9 cellular contexts compared by ENCODE assay signal in the genomic region with DNA sequence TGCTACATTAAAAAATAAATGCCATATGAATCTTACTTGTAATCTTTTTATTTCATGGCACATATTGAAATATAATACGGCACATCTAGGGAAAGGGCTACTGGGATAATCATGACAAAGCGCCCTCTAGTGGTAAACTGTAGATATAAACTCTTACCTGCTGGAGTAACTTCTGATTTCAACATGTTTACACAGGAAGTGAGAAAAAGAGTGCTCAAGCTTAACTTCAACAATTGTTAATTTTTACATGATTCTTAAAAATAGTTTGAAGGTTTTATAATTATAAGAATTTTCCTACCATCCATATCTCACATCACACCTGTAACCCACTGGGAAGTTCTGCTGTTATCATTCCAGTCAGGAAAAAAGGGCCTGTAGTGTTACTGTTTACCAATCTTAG. TPM values are rescaled to one million over a fixed set of nuclear protein-coding genes. Genes with fewer than 3 reads are reported as not detected.
DNase-seq lines count a peak whose midpoint lies in the region; ATAC-seq and TF ChIP-seq lines count a peak whose summit lies in the region.
"Had no signal": no experiment of that assay in that cellular context is flagged by ENCODE, and none has a peak within 500 bp of the region (broad histone marks: within the 10 kb centered on the region; RNA-seq: fewer than 3 reads in every experiment).

No MANE protein-coding gene starts in this region.

- POLR2A ChIA-PET in SK-N-SH (lab: Yijun Ruan, JAX) = no interaction called here

- TF ChIP-seq CTCF in Calu3 (IDR thresholded peaks at IDR 0.05; ENCODE audit: unreplicated experiment) (peak; percentile 44), SK-N-SH (IDR thresholded peaks at IDR 0.05) (peak; percentile 98), esophagus squamous epithelium (IDR thresholded peaks at IDR 0.05) (peak; percentile 70 to 88 (median 76)), osteocyte (IDR thresholded peaks at IDR 0.05) (peak; percentile 85)

- no peak overlapping the region for H3K9ac ChIP-seq in SK-N-SH

- peak; percentile 67 for TF ChIP-seq RAD21 in SK-N-SH (IDR thresholded peaks at IDR 0.05; ENCODE audit: low read length)

- intact Hi-C loops in Calu3 (cut with micrococcal nuclease; ENCODE audit: unreplicated experiment) = loop anchor here (1.0 kb wide), 2 partner anchors 50 to 136 kb away; no protein-coding TSS in a partner anchor
- intact Hi-C loops in esophagus squamous epithelium (cut with DNase I) = no loop called here

- no peaks in the 10 kb centered on the region for H3K9me2 ChIP-seq in SK-N-SH

- H3K36me3 ChIP-seq in SK-N-SH (replicated peaks in 1 of 2; ENCODE audit: control insufficient read depth in 1 of 2, insufficient read depth in 2 of 2, low read length in 1 of 2) (no peaks in the 10 kb centered on the region), esophagus squamous epithelium (no peaks in the 10 kb centered on the region)

- no peaks in the 10 kb centered on the region for H4K20me1 ChIP-seq in SK-N-SH (ENCODE audit: insufficient read depth)

- no peak for TF ChIP-seq EP300 in SK-N-SH (IDR thresholded peaks at IDR 0.05; ENCODE audit: borderline replicate concordance in 1 of 2, low read depth in 1 of 2, low read length in 1 of 2)

- CTCF ChIA-PET in Calu3 (lab: Charles Lee) = interaction anchor here (0.5 to 0.6 kb wide), 2 partner anchors 12 to 134 kb away, joined by 3 to 4 read pairs; no protein-coding TSS in a partner anchor
- CTCF ChIA-PET in SK-N-SH (lab: Yijun Ruan, JAX) = interaction anchor here (0.7 to 3.5 kb wide), 30 partner anchors 8 to 1049 kb away, joined by 3 to 27 read pairs (median 4); no protein-coding TSS in a partner anchor

- no peak overlapping the region for H2AFZ ChIP-seq in SK-N-SH (ENCODE audit: low read depth)

- WGBS in SK-N-SH (ENCODE audit: low lambda C conversion rate) = under 1% methylated on average over 2 of the region's 2 CpGs
- 0 to 1% methylated on average over 2 of the region's 2 CpGs for WGBS in esophagus squamous epithelium, 2 donors

- TF ChIP-seq POLR2A in esophagus squamous epithelium (IDR thresholded peaks at IDR 0.05) = no peak

- H3K27me3 Mint-ChIP-seq in Calu3 (ENCODE audit: unreplicated experiment) (no peaks in the 10 kb centered on the region), osteocyte (ENCODE audit: unreplicated experiment) (peaks cover 51% of the 10 kb centered on the region)

- no peaks in the 10 kb centered on the region for H3K9me3 Mint-ChIP-seq in Calu3 (ENCODE audit: low read depth, unreplicated experiment)
- no peaks in the 10 kb centered on the region for H3K9me3 Mint-ChIP-seq in osteocyte (ENCODE audit: unreplicated experiment)
- H3K9me3 Mint-ChIP-seq: T-helper 1 cell treated with Interleukin-12 subunit alpha and Interleukin-12 subunit beta and Interleukin-4 antibody, amounts not matched to agents 30 μg/mL and 1 μg/mL, for 36 hours had no signal

- H3K4me3 Mint-ChIP-seq in Calu3 (ENCODE audit: low read depth, unreplicated experiment) (no peak overlapping the region), osteocyte (ENCODE audit: unreplicated experiment) (no peak overlapping the region)
- H3K4me3 Mint-ChIP-seq: T-helper 1 cell treated with Interleukin-12 subunit alpha and Interleukin-12 subunit beta and Interleukin-4 antibody, amounts not matched to agents 30 μg/mL and 1 μg/mL, for 36 hours had no signal

- no peak overlapping the region; a peak in 1 of 4 replicates for H3K4me3 ChIP-seq in SK-N-SH (ENCODE audit: low read depth in 2 of 2, low read length in 1 of 2)
- no peak overlapping the region for H3K4me3 ChIP-seq in esophagus squamous epithelium

- no peaks in the 10 kb centered on the region for H3F3A ChIP-seq in SK-N-SH (replicated peaks; ENCODE audit: insufficient read depth)

- ATAC-seq in GM21515 (IDR thresholded peaks at IDR 0.05; ENCODE audit: unreplicated experiment) (peak; percentile 26), HG02642 (IDR thresholded peaks at IDR 0.05; ENCODE audit: poor library complexity, unreplicated experiment) (no peak)

- H3K9me3 ChIP-seq in SK-N-SH = no peaks in the 10 kb centered on the region
- no peaks in the 10 kb centered on the region for H3K9me3 ChIP-seq in esophagus squamous epithelium

- H3K4me2 ChIP-seq in SK-N-SH = no peak overlapping the region

- H3K27me3 ChIP-seq in SK-N-SH (ENCODE audit: insufficient read depth) (peaks cover 4% of the 10 kb centered on the region; the same call in 1 of the 2 replicates), esophagus squamous epithelium (no peaks in the 10 kb centered on the region)

- H3K27ac ChIP-seq in SK-N-SH (ENCODE audit: low read depth in 2 of 2, low read length in 1 of 2) = no peak overlapping the region
- no peak overlapping the region for H3K27ac ChIP-seq in esophagus squamous epithelium

- no TSS peak for BruUV-seq in Calu3 (replicated peaks; lab: Mats Ljungman, UMichigan)

- H3K36me3 Mint-ChIP-seq in Calu3 (ENCODE audit: insufficient read depth, unreplicated experiment) (peaks cover 15% of the 10 kb centered on the region), osteocyte (ENCODE audit: unreplicated experiment) (no peaks in the 10 kb centered on the region)

- H3K4me1 Mint-ChIP-seq in Calu3 (ENCODE audit: low read depth, unreplicated experiment) (no peaks in the 10 kb centered on the region), osteocyte (ENCODE audit: unreplicated experiment) (peaks cover 9% of the 10 kb centered on the region)

- H3K4me1 ChIP-seq in SK-N-SH (ENCODE audit: control insufficient read depth in 1 of 2, insufficient read depth in 2 of 2, low read depth in 1 of 2, low read length in 1 of 2) (peaks cover 4 to 12% of the 10 kb centered on the region in 2 experiments; a peak in 2 of 4 replicates), esophagus squamous epithelium (peaks cover 4 to 14% (median 5%) of the 10 kb centered on the region in 3 donors)

- peaks cover 10% of the 10 kb centered on the region for H3K79me2 ChIP-seq in SK-N-SH (ENCODE audit: insufficient read depth)

- DNase-seq in Calu3 = peak; percentile 51
- peak; percentile 21 for DNase-seq in NCI-H1436 treated with DMSO at 0.1 percent for 48 hours (lab: John Stamatoyannopoulos, UW)
- DNase-seq in SK-N-SH = peak; percentile 41
- no peak for DNase-seq in esophagus squamous epithelium (lab: John Stamatoyannopoulos, UW)
- no peak for DNase-seq in osteocyte (ENCODE audit: extremely low spot score, unreplicated experiment)
- no peak for DNase-seq in putamen (ENCODE audit: low spot score)

- H3K27ac Mint-ChIP-seq in Calu3 (ENCODE audit: unreplicated experiment) = no peak overlapping the region
- no peak overlapping the region for H3K27ac Mint-ChIP-seq in osteocyte (ENCODE audit: unreplicated experiment)
- H3K27ac Mint-ChIP-seq: T-helper 1 cell treated with Interleukin-12 subunit alpha and Interleukin-12 subunit beta and Interleukin-4 antibody, amounts not matched to agents 30 μg/mL and 1 μg/mL, for 36 hours had no signal

TF ChIP-seq in SK-N-SH, 30 proteins besides CTCF, POLR2A, EP300 and RAD21:
- TF ChIP-seq ELF1 (IDR thresholded peaks at IDR 0.05) (no peak), SMC3 (IDR thresholded peaks at IDR 0.05; ENCODE audit: low read depth, low read length) (peak; percentile 70)

RNA-seq across cellular contexts. Expression of gene HEPACAM2, which starts 2.0 kb away (rescaled TPM):
- total RNA-seq in Calu3 (2022) = not detected in 2 replicates
- not detected in 2 replicates for polyA plus RNA-seq in SK-N-SH (2012; rRNA removed)
- polyA plus RNA-seq in SK-N-SH (2012; cell fraction: cytosol; rRNA removed) = 0.03 TPM in 2 replicates
- polyA plus RNA-seq in SK-N-SH (2012; cell fraction: nucleus; rRNA removed) = 0.04 TPM in 1 of 2 replicates, not detected in the other
- not detected for total RNA-seq in esophagus squamous epithelium
- not detected in 2 replicates for total RNA-seq in osteocyte

RNA-seq across cellular contexts. Expression of gene VPS50, which starts 3.9 kb away (rescaled TPM):
- total RNA-seq in Calu3 (2022) (31.6 and 36.9 TPM in 2 replicates), esophagus squamous epithelium (10 to 100 TPM; 14.1 to 32.5 (median 28.1) TPM), osteocyte (23.7 and 25.6 TPM in 2 replicates)
- 9.1 and 12.4 TPM in 2 replicates for polyA plus RNA-seq in SK-N-SH (2012; rRNA removed)
- polyA plus RNA-seq in SK-N-SH (2012; cell fraction: cytosol; rRNA removed) = 11.0 and 12.1 TPM in 2 replicates
- polyA plus RNA-seq in SK-N-SH (2012; cell fraction: nucleus; rRNA removed) = 15.1 and 32.6 TPM in 2 replicates

Comparison
In these comparisons a context has a peak if more than half of its experiments do, and no peak if none do; other contexts are left out.
1. DNase-seq: peak in Calu3 (single experiment), NCI-H1436 treated with DMSO at 0.1 percent for 48 hours (single experiment) and SK-N-SH (single experiment); none in esophagus squamous epithelium (single experiment), osteocyte (single experiment) and putamen (single experiment).
2. CTCF ChIP-seq: peak in every context shown above with its lines; median percentile 98 in SK-N-SH; 85 in osteocyte; 76 in esophagus squamous epithelium; 44 in Calu3.